9 cellular contexts compared by ENCODE assay signal in the genomic region with DNA sequence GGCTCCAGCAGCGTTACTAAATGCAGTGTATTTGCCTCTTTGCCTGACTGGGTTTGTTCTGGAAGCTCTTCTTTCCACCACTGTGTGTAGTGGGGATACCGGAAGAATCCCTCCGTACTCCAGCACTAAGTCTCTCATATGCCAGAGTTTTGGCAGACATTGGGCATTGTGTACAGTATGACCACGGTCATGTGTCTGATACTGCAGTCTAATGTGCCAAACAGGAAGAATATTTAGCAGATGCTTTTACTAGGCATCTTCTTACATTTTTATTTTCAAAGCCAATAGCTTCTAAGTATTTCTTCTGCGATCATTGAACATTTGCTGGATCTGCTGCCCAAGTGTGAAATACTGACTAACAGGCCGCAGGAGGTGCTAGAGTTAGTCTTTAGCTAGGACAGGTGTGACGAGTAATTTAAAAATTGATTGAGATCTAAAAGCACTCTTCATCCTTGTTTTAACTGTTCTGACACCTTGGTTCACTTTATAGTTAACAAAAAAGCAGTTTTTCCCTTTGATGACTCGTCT. TPM values are rescaled to one million over a fixed set of nuclear protein-coding genes. Genes with fewer than 3 reads are reported as not detected.
DNase-seq lines count a peak whose midpoint lies in the region; ATAC-seq and TF ChIP-seq lines count a peak whose summit lies in the region.
"Had no signal": no experiment of that assay in that cellular context is flagged by ENCODE, and none has a peak within 500 bp of the region (broad histone marks: within the 10 kb centered on the region; RNA-seq: fewer than 3 reads in every experiment).

No MANE protein-coding gene starts in this region.

- TF ChIP-seq CTCF in choroid plexus epithelial cell (conservative IDR thresholded peaks at IDR 0.05; ENCODE audit: low read depth, low read length): no peak
- TF ChIP-seq CTCF in vagina (IDR thresholded peaks at IDR 0.05): no peak

- H3K23ac ChIP-seq in mesenchymal stem cell (ENCODE audit: low read length in 2 of 2): no peak overlapping the region

- H3K27me3 ChIP-seq in MG63 (peaks cover 39% of the 10 kb centered on the region), mesenchymal stem cell (ENCODE audit: control insufficient read depth in 1 of 2, insufficient read depth in 1 of 2, low read length in 2 of 2) (peaks cover 28 to 49% of the 10 kb centered on the region in 2 experiments), vagina (no peaks in the 10 kb centered on the region)

- no peak overlapping the region for H3K4me2 ChIP-seq in mesenchymal stem cell (ENCODE audit: low read length, poor library complexity, severe bottlenecking)

- no peak overlapping the region for H3K4ac ChIP-seq in mesenchymal stem cell (ENCODE audit: low read depth in 1 of 2, low read length in 2 of 2)

- H3K4me1 ChIP-seq in mesenchymal stem cell (ENCODE audit: control insufficient read depth, insufficient read depth, low read depth, low read length): peaks cover 19% of the 10 kb centered on the region
- peaks cover 15% of the 10 kb centered on the region for H3K4me1 ChIP-seq in vagina

- H3K36me3 ChIP-seq in MG63: no peaks in the 10 kb centered on the region
- peaks cover 0 to 3% of the 10 kb centered on the region in 2 experiments for H3K36me3 ChIP-seq in mesenchymal stem cell (ENCODE audit: control insufficient read depth in 1 of 2, insufficient read depth in 2 of 2, low read depth in 1 of 2, low read length in 2 of 2)
- H3K36me3 ChIP-seq in vagina: no peaks in the 10 kb centered on the region

- H2AK5ac ChIP-seq in mesenchymal stem cell (ENCODE audit: low read length, severe bottlenecking): no peak overlapping the region

- no peak overlapping the region for H2BK12ac ChIP-seq in mesenchymal stem cell (ENCODE audit: low read length in 2 of 2)

- no peak overlapping the region for H2BK15ac ChIP-seq in mesenchymal stem cell (ENCODE audit: low read depth, poor library complexity, severe bottlenecking)

- H3K4me3 ChIP-seq in MG63 (peak overlapping the region; percentile 51), choroid plexus epithelial cell (ENCODE audit: low read depth, low read length) (peak overlapping the region; percentile 20), mesenchymal stem cell (ENCODE audit: insufficient read depth in 1 of 2, low read depth in 1 of 2, low read length in 2 of 2) (peak overlapping the region in 1 of 2 experiments; percentile 85), vagina (peak overlapping the region; percentile 54 to 81)

- H3K9me3 ChIP-seq in MG63 (no peaks in the 10 kb centered on the region), mesenchymal stem cell (ENCODE audit: control insufficient read depth, low read length) (no peaks in the 10 kb centered on the region), vagina (no peaks in the 10 kb centered on the region)

- H3K9ac ChIP-seq in mesenchymal stem cell (ENCODE audit: low read length): peak overlapping the region; percentile 79

- DNase-seq in DMS53 (lab: John Stamatoyannopoulos, UW) (peak; percentile 70), MG63 (no peak), choroid plexus epithelial cell (ENCODE audit: low read depth) (no peak), mesenchymal stem cell (no peak), vagina (ENCODE audit: extremely low spot score in 2 of 2) (no peak)

- ATAC-seq in HG02759 (IDR thresholded peaks at IDR 0.05; ENCODE audit: unreplicated experiment) (no peak), GM19455 (IDR thresholded peaks at IDR 0.05; ENCODE audit: unreplicated experiment) (no peak), HG03469 (IDR thresholded peaks at IDR 0.05; ENCODE audit: unreplicated experiment) (no peak)

- no peak overlapping the region for H3K18ac ChIP-seq in mesenchymal stem cell (ENCODE audit: low read depth in 1 of 2, low read length in 2 of 2)

- no peak overlapping the region for H2BK120ac ChIP-seq in mesenchymal stem cell (ENCODE audit: low read depth, low read length)

- no peak overlapping the region for H4K8ac ChIP-seq in mesenchymal stem cell (ENCODE audit: low read length)

- no peak for TF ChIP-seq POLR2A in vagina (IDR thresholded peaks at IDR 0.05)

- intact Hi-C loops in vagina (cut with DNase I): no loop called here

- H3K14ac ChIP-seq in mesenchymal stem cell (ENCODE audit: low read length in 2 of 2): no peak overlapping the region

- H3K27ac ChIP-seq in mesenchymal stem cell (ENCODE audit: low read length, poor library complexity, severe bottlenecking) (no peak overlapping the region), vagina (peak overlapping the region; percentile 22)

- WGBS in mesenchymal stem cell: 46% methylated on average over 6 of the region's 8 CpGs

- H3K79me1 ChIP-seq in mesenchymal stem cell (replicated peaks; ENCODE audit: low read length, poor library complexity, severe bottlenecking): no peaks in the 10 kb centered on the region

- no peak overlapping the region for H4K91ac ChIP-seq in mesenchymal stem cell (ENCODE audit: low read length)

- no peak overlapping the region for H2BK5ac ChIP-seq in mesenchymal stem cell (ENCODE audit: low read depth, low read length, poor library complexity, severe bottlenecking)

- H2AFZ ChIP-seq in mesenchymal stem cell (ENCODE audit: low read depth, low read length): no peak overlapping the region

RNA-seq across cellular contexts. Expression of gene FAM78B, which starts 0.7 kb away (rescaled TPM):
- 0.30 TPM in 1 of 2 replicates, not detected in the other for total RNA-seq in MG63 (2014; rRNA removed; shearing (Covaris generic); ENCODE audit: low replicate concordance)
- polyA plus RNA-seq in mesenchymal stem cell (2013, experiment 1 of 2): not detected
- polyA plus RNA-seq in mesenchymal stem cell (2013, experiment 2 of 2): 0.03 TPM
- total RNA-seq in vagina: 4.4 TPM
- total RNA-seq: M059J had no signal
